In genomic region chr4:155777971-155778710, GRCh38 we compare ENCODE assay signal across 15 cellular contexts. TPM values are rescaled to one million over a fixed set of nuclear protein-coding genes. Genes with fewer than 3 reads are reported as not detected.
DNase-seq lines count a peak whose midpoint lies in the region; ATAC-seq and TF ChIP-seq lines count a peak whose summit lies in the region.
"Had no signal": no experiment of that assay in that cellular context is flagged by ENCODE, and none has a peak within 500 bp of the region (broad histone marks: within the 10 kb centered on the region; RNA-seq: fewer than 3 reads in every experiment).

No MANE protein-coding gene starts in this region.

- H3K4me1 Mint-ChIP-seq in brain: peaks cover 23% of the 10 kb centered on the region
- no peaks in the 10 kb centered on the region for H3K4me1 Mint-ChIP-seq in activated T-helper 17 cell treated with anti-CD3 and anti-CD28 coated beads, Interleukin-2, amount 50 U/mL, for 72 hours
- H3K4me1 Mint-ChIP-seq: CD14-positive monocyte had no signal

- H3K27ac ChIP-seq in layer of hippocampus (ENCODE audit: low read depth, low read length): peak overlapping the region; percentile 16

- H3K4me3 Mint-ChIP-seq in brain: no peak overlapping the region
- no peak overlapping the region for H3K4me3 Mint-ChIP-seq in activated T-helper 17 cell treated with anti-CD3 and anti-CD28 coated beads, Interleukin-2, amount 50 U/mL, for 72 hours
- H3K4me3 Mint-ChIP-seq: CD14-positive monocyte had no signal

- no peak for TF ChIP-seq CTCF in brain (conservative IDR thresholded peaks at IDR 0.05)

- H3K27ac Mint-ChIP-seq in brain: peak overlapping the region in 3 of 5 experiments; percentile 11 to 88 (median 45)
- no peak overlapping the region for H3K27ac Mint-ChIP-seq in activated T-helper 17 cell treated with anti-CD3 and anti-CD28 coated beads, Interleukin-2, amount 50 U/mL, for 72 hours
- H3K27ac Mint-ChIP-seq: CD14-positive monocyte had no signal

- H3K36me3 Mint-ChIP-seq in brain: peaks cover 35% of the 10 kb centered on the region
- H3K36me3 Mint-ChIP-seq in activated T-helper 17 cell treated with anti-CD3 and anti-CD28 coated beads, Interleukin-2, amount 50 U/mL, for 72 hours (ENCODE audit: low read depth): no peaks in the 10 kb centered on the region
- H3K36me3 Mint-ChIP-seq: CD14-positive monocyte had no signal

- no peaks in the 10 kb centered on the region for H3K27me3 Mint-ChIP-seq in brain
- H3K27me3 Mint-ChIP-seq in activated T-helper 17 cell treated with anti-CD3 and anti-CD28 coated beads, Interleukin-2, amount 50 U/mL, for 72 hours: peaks cover 12% of the 10 kb centered on the region

- no peak for ATAC-seq in activated T-helper 17 cell treated with anti-CD3 and anti-CD28 coated beads, Interleukin-2, amount 50 U/mL, for 72 hours (replicated peaks)
- ATAC-seq in HG03039 (IDR thresholded peaks at IDR 0.05; ENCODE audit: unreplicated experiment): no peak

- DNase-seq in H4 (ENCODE audit: low spot score): peak; percentile 46
- peak; percentile 34 for DNase-seq in stromal cell of bone marrow (ENCODE audit: low read depth)
- DNase-seq in germinal center (ENCODE audit: low spot score): no peak
- no peak for DNase-seq in activated naive CD4-positive, alpha-beta T cell treated with Interleukin-2 at 50 U/mL for 16 hours
- DNase-seq: activated CD4-positive, CD25-positive, alpha-beta regulatory T cell treated with anti-CD3 and anti-CD28 coated beads, Interleukin-2, amount 50 U/mL, for 72 hours; effector CD4-positive, alpha-beta T cell; EL; NCI-H2171 treated with DMSO at 0.1 percent for 48 hours; posterior cingulate gyrus; stimulated activated CD4-positive, alpha-beta T cell treated with anti-CD3 and anti-CD28 coated beads, Interleukin-1b, Interleukin-23, amount 100 ng/mL, for 48 hours had no signal

- H3K27me3 ChIP-seq in layer of hippocampus (ENCODE audit: control insufficient read depth, insufficient read depth, low read length): no peaks in the 10 kb centered on the region

- no peaks in the 10 kb centered on the region for H3K9me3 Mint-ChIP-seq in brain
- no peaks in the 10 kb centered on the region for H3K9me3 Mint-ChIP-seq in activated T-helper 17 cell treated with anti-CD3 and anti-CD28 coated beads, Interleukin-2, amount 50 U/mL, for 72 hours

RNA-seq across cellular contexts. Expression of gene GUCY1B1, which starts 19.3 kb away (rescaled TPM):
- total RNA-seq in H4 (2014; rRNA removed; shearing (Covaris generic)): 10.4 and 13.0 TPM in 2 replicates
- polyA plus RNA-seq in brain (ENCODE audit: insufficient read depth, low read depth, low replicate concordance): 9.8 TPM
- total RNA-seq in activated T-helper 17 cell treated with anti-CD3 and anti-CD28 coated beads, Interleukin-2, amount 50 U/mL, for 72 hours: under 1 TPM in 1 of 2 donors, not detected in 1; 0.11 TPM

Comparison
In these comparisons a context has a peak if more than half of its experiments do, and no peak if none do; other contexts are left out.
1. DNase-seq: peak in H4 (single experiment) and stromal cell of bone marrow (single experiment); none in germinal center (single experiment) and activated naive CD4-positive, alpha-beta T cell treated with Interleukin-2 at 50 U/mL for 16 hours (single experiment).
2. RNA of gene GUCY1B1, which starts 19.3 kb away (total RNA-seq): 10.4 to 13.0 TPM in H4; 0.11 TPM in activated T-helper 17 cell treated with anti-CD3 and anti-CD28 coated beads, Interleukin-2, amount 50 U/mL, for 72 hours; every median in the first group is over 10 times any median in the second.